In genomic region chr2:73516033-73516432, GRCh38 we compare ENCODE assay signal across 34 cellular contexts.
DNase-seq lines count a peak whose midpoint lies in the region; ATAC-seq, FAIRE-seq and TF ChIP-seq lines count a peak whose summit lies in the region.
"Had no signal": no experiment of that assay in that cellular context is flagged by ENCODE, and none has a peak within 500 bp of the region (broad histone marks: within the 10 kb centered on the region; RNA-seq: fewer than 3 reads in every experiment).

No MANE protein-coding gene starts in this region.

- H3K4me1 ChIP-seq in DND-41 (ENCODE audit: insufficient read depth, low read length) (no peaks in the 10 kb centered on the region), Karpas-422 (ENCODE audit: low read length) (peaks cover 30% of the 10 kb centered on the region), astrocyte (ENCODE audit: insufficient read depth, low read length) (no peaks in the 10 kb centered on the region), keratinocyte (ENCODE audit: control insufficient read depth, extremely low read depth, insufficient read depth, low read length) (peaks cover 7% of the 10 kb centered on the region)
- no peaks in the 10 kb centered on the region for H3K4me1 ChIP-seq in naive thymus-derived CD4-positive, alpha-beta T cell (ENCODE audit: control insufficient read depth in 2 of 2, insufficient read depth in 2 of 2, low read length in 2 of 2)
- H3K4me1 ChIP-seq: BE2C, gastrocnemius medialis, spleen, testis had no signal

- no peak overlapping the region for H3K4me3 Mint-ChIP-seq in astrocyte (ENCODE audit: unreplicated experiment)
- H3K4me3 Mint-ChIP-seq in naive thymus-derived CD4-positive, alpha-beta T cell: no peak overlapping the region
- H3K4me3 Mint-ChIP-seq: activated naive CD8-positive, alpha-beta T cell treated with anti-CD3 and anti-CD28 coated beads, Interleukin-2, amount 10 ng/mL, durations not matched to agents 7 days and 5 days; activated T-cell treated with anti-CD3 and anti-CD28 coated beads, Interleukin-2, amount 50 U/mL, for 24 hours; CD8-positive, alpha-beta T cell; endodermal cell; H9; stimulated activated naive CD8-positive, alpha-beta T cell treated with anti-CD3 and anti-CD28 coated beads, Interleukin-15, Interleukin-2, amounts not matched to agents 100 ng/mL and 50 ng/mL, for 24 hours; T-helper 1 cell treated with Interleukin-12 subunit alpha and Interleukin-12 subunit beta and Interleukin-4 antibody, amounts not matched to agents 30 μg/mL and 1 μg/mL, for 36 hours had no signal

- H3K9me3 ChIP-seq in DND-41 (ENCODE audit: insufficient read depth, low read length, severe bottlenecking) (peaks cover 9% of the 10 kb centered on the region), Karpas-422 (ENCODE audit: low read length) (peaks cover 12% of the 10 kb centered on the region), astrocyte (ENCODE audit: insufficient read depth, low read depth, low read length) (peaks cover 3% of the 10 kb centered on the region), keratinocyte (ENCODE audit: control insufficient read depth, low read depth, low read length) (no peaks in the 10 kb centered on the region)
- H3K9me3 ChIP-seq in naive thymus-derived CD4-positive, alpha-beta T cell (ENCODE audit: control insufficient read depth in 2 of 3, low read length in 3 of 3): no peaks in the 10 kb centered on the region
- H3K9me3 ChIP-seq: BE2C, gastrocnemius medialis, SK-N-SH, testis had no signal

- peaks cover 17% of the 10 kb centered on the region for H3K4me1 Mint-ChIP-seq in astrocyte (ENCODE audit: low read depth, unreplicated experiment)
- H3K4me1 Mint-ChIP-seq in naive thymus-derived CD4-positive, alpha-beta T cell: no peaks in the 10 kb centered on the region
- H3K4me1 Mint-ChIP-seq: activated naive CD8-positive, alpha-beta T cell treated with anti-CD3 and anti-CD28 coated beads, Interleukin-2, amount 10 ng/mL, durations not matched to agents 7 days and 5 days; endodermal cell; H9 had no signal

- no peak overlapping the region for H3K4me2 ChIP-seq in DND-41 (ENCODE audit: insufficient read depth, low read length)
- H3K4me2 ChIP-seq in Karpas-422 (ENCODE audit: low read depth, low read length, poor library complexity, severe bottlenecking): peak overlapping the region; percentile 5
- H3K4me2 ChIP-seq in astrocyte (ENCODE audit: low read length): no peak overlapping the region
- H3K4me2 ChIP-seq in keratinocyte (ENCODE audit: control insufficient read depth, extremely low read depth, insufficient read depth, low read depth, low read length): no peak overlapping the region
- H3K4me2 ChIP-seq: hepatocyte, SK-N-SH had no signal

- H4K20me1 ChIP-seq in DND-41 (ENCODE audit: insufficient read depth, low read length): no peaks in the 10 kb centered on the region
- no peaks in the 10 kb centered on the region for H4K20me1 ChIP-seq in Karpas-422 (ENCODE audit: insufficient read depth, low read depth, low read length)
- no peaks in the 10 kb centered on the region for H4K20me1 ChIP-seq in astrocyte (ENCODE audit: insufficient read depth, low read length)
- H4K20me1 ChIP-seq in keratinocyte (ENCODE audit: control insufficient read depth, extremely low read depth, insufficient read depth, low read length): no peaks in the 10 kb centered on the region

- dilution Hi-C loops in keratinocyte (cut with MboI; ENCODE audit: extremely low pct_ligation_motif_present, low sequenced_read_pairs): no loop called here

- H3K9me3 Mint-ChIP-seq in astrocyte (ENCODE audit: unreplicated experiment): peaks cover 3% of the 10 kb centered on the region
- H3K9me3 Mint-ChIP-seq in naive thymus-derived CD4-positive, alpha-beta T cell: peaks cover 0 to 45% (median 11%) of the 10 kb centered on the region in 11 donors
- H3K9me3 Mint-ChIP-seq: endodermal cell had no signal

- H3K27me3 Mint-ChIP-seq in astrocyte (ENCODE audit: low read depth, unreplicated experiment): no peaks in the 10 kb centered on the region
- no peaks in the 10 kb centered on the region for H3K27me3 Mint-ChIP-seq in naive thymus-derived CD4-positive, alpha-beta T cell
- H3K27me3 Mint-ChIP-seq: activated naive CD8-positive, alpha-beta T cell treated with anti-CD3 and anti-CD28 coated beads, Interleukin-2, amount 10 ng/mL, durations not matched to agents 7 days and 5 days; activated T-cell treated with anti-CD3 and anti-CD28 coated beads, Interleukin-2, amount 50 U/mL, for 24 hours; stimulated activated naive CD8-positive, alpha-beta T cell treated with anti-CD3 and anti-CD28 coated beads, Interleukin-15, Interleukin-2, amounts not matched to agents 100 ng/mL and 50 ng/mL, for 24 hours had no signal

- H3K36me3 ChIP-seq in DND-41 (ENCODE audit: insufficient read depth, low read length): peaks cover 32% of the 10 kb centered on the region
- H3K36me3 ChIP-seq in Karpas-422 (ENCODE audit: insufficient read depth, low read length): peaks cover 35% of the 10 kb centered on the region
- peaks cover under 1% of the 10 kb centered on the region for H3K36me3 ChIP-seq in astrocyte (ENCODE audit: insufficient read depth, low read length)
- no peaks in the 10 kb centered on the region for H3K36me3 ChIP-seq in keratinocyte (ENCODE audit: control insufficient read depth in 2 of 2, extremely low read depth in 1 of 2, insufficient read depth in 2 of 2, low read length in 2 of 2)
- peaks cover 0 to 16% (median 0%) of the 10 kb centered on the region in 3 experiments for H3K36me3 ChIP-seq in naive thymus-derived CD4-positive, alpha-beta T cell (ENCODE audit: control insufficient read depth in 2 of 3, insufficient read depth in 3 of 3, low read length in 3 of 3)
- H3K36me3 ChIP-seq: BE2C had no signal

- H3K36me3 Mint-ChIP-seq in astrocyte (ENCODE audit: low read depth, unreplicated experiment): peaks cover 5% of the 10 kb centered on the region
- peaks cover 15 to 80% (median 77%) of the 10 kb centered on the region in 5 donors for H3K36me3 Mint-ChIP-seq in naive thymus-derived CD4-positive, alpha-beta T cell

- no peak overlapping the region for H3K27ac ChIP-seq in DND-41 (ENCODE audit: low read length)
- peak overlapping the region; percentile 25 for H3K27ac ChIP-seq in Karpas-422 (ENCODE audit: low read length)
- H3K27ac ChIP-seq in astrocyte (ENCODE audit: low read depth, low read length): no peak overlapping the region
- no peak overlapping the region for H3K27ac ChIP-seq in keratinocyte (ENCODE audit: control insufficient read depth, insufficient read depth, low read length)
- H3K27ac ChIP-seq in naive thymus-derived CD4-positive, alpha-beta T cell (ENCODE audit: low read depth, low read length): no peak overlapping the region
- H3K27ac ChIP-seq: gastrocnemius medialis, hepatocyte, spleen, testis had no signal

- ATAC-seq in DND-41 (ENCODE audit: insufficient read depth, low read depth): 0 out of 3 replicates have a peak, but pooled peaks have one; percentile 48
- no peak for ATAC-seq in naive thymus-derived CD4-positive, alpha-beta T cell
- no peak for ATAC-seq in HG02678 (IDR thresholded peaks at IDR 0.05; ENCODE audit: unreplicated experiment)
- ATAC-seq: CD8-positive, alpha-beta T cell; gastrocnemius medialis; GM12878; left colon; right cardiac atrium had no signal

- H3K9me2 ChIP-seq in Karpas-422 (replicated peaks; ENCODE audit: insufficient read depth, low read length): no peaks in the 10 kb centered on the region
- H3K9me2 ChIP-seq: SK-N-SH had no signal

- H3K9me1 ChIP-seq in keratinocyte (ENCODE audit: control insufficient read depth, extremely low read depth, insufficient read depth, low read length): no peaks in the 10 kb centered on the region

- H3K4me3 ChIP-seq in DND-41 (ENCODE audit: low read depth in 1 of 2, low read length in 2 of 2) (no peak overlapping the region), Karpas-422 (ENCODE audit: low read length) (no peak overlapping the region), astrocyte (ENCODE audit: insufficient read depth, low read depth, low read length) (no peak overlapping the region), keratinocyte (ENCODE audit: control insufficient read depth in 2 of 3, extremely low read depth in 1 of 3, insufficient read depth in 2 of 3, low read depth in 1 of 3, low read length in 3 of 3) (no peak overlapping the region)
- no peak overlapping the region for H3K4me3 ChIP-seq in naive thymus-derived CD4-positive, alpha-beta T cell (ENCODE audit: low read length)
- H3K4me3 ChIP-seq: gastrocnemius medialis, GM12878, hepatocyte, spleen, testis had no signal

- H2AFZ ChIP-seq in DND-41 (ENCODE audit: low read depth, low read length): no peak overlapping the region
- no peak overlapping the region for H2AFZ ChIP-seq in Karpas-422 (ENCODE audit: low read length)
- no peak overlapping the region for H2AFZ ChIP-seq in astrocyte (ENCODE audit: low read depth, low read length)
- no peak overlapping the region for H2AFZ ChIP-seq in keratinocyte (ENCODE audit: control insufficient read depth, low read length)
- H2AFZ ChIP-seq: hepatocyte had no signal

- intact Hi-C loops in naive thymus-derived CD4-positive, alpha-beta T cell (cut with micrococcal nuclease): no loop called here

- no peak overlapping the region for H3K27ac Mint-ChIP-seq in astrocyte (ENCODE audit: unreplicated experiment)
- H3K27ac Mint-ChIP-seq in naive thymus-derived CD4-positive, alpha-beta T cell: no peak overlapping the region
- H3K27ac Mint-ChIP-seq: activated T-cell treated with anti-CD3 and anti-CD28 coated beads, Interleukin-2, amount 50 U/mL, for 24 hours; CD8-positive, alpha-beta T cell; endodermal cell; H9; stimulated activated naive CD8-positive, alpha-beta T cell treated with anti-CD3 and anti-CD28 coated beads, Interleukin-15, Interleukin-2, amounts not matched to agents 100 ng/mL and 50 ng/mL, for 24 hours; T-helper 1 cell treated with Interleukin-12 subunit alpha and Interleukin-12 subunit beta and Interleukin-4 antibody, amounts not matched to agents 30 μg/mL and 1 μg/mL, for 36 hours had no signal

- H3K9ac ChIP-seq in DND-41 (ENCODE audit: low read depth, low read length) (no peak overlapping the region), Karpas-422 (ENCODE audit: low read length) (no peak overlapping the region), astrocyte (ENCODE audit: low read length) (no peak overlapping the region), keratinocyte (ENCODE audit: control insufficient read depth, extremely low read depth, insufficient read depth, low read length) (no peak overlapping the region)
- H3K9ac ChIP-seq: SK-N-SH had no signal

- DNase-seq in DND-41 (no peak), Karpas-422 (peak; percentile 59), astrocyte (ENCODE audit: low read depth) (peak; percentile 65), keratinocyte (ENCODE audit: low read depth, low spot score) (no peak), DMS 273 (lab: John Stamatoyannopoulos, UW; ENCODE audit: unreplicated experiment) (no peak), NCI-H187 (lab: John Stamatoyannopoulos, UW) (no peak)
- DNase-seq in naive thymus-derived CD4-positive, alpha-beta T cell: no peak
- DNase-seq: ACHN; activated CD4-positive, alpha-beta T cell treated with anti-CD3 and anti-CD28 coated beads, Interleukin-2, amount 50 U/mL, for 1 hour; activated CD4-positive, CD25-positive, alpha-beta regulatory T cell; activated gamma-delta T cell treated with Interleukin-2 at 50 U/mL for 16 hours; activated naive CD8-positive, alpha-beta T cell treated with anti-CD3 and anti-CD28 coated beads, Interleukin-2, amount 10 ng/mL, durations not matched to agents 7 days and 5 days; activated T-cell treated with anti-CD3 and anti-CD28 coated beads, Interleukin-2, amount 50 U/mL, for 24 hours; BE2C; CD8-positive, alpha-beta T cell; dermis blood vessel endothelial cell; EL; endodermal cell; gastrocnemius medialis; H9; left colon; mesenchymal stem cell; posterior cingulate gyrus; right cardiac atrium; SK-N-SH; spleen; stimulated activated CD4-positive, alpha-beta T cell treated with anti-CD3 and anti-CD28 coated beads, Interleukin-2, amount 100 ng/mL, for 24 hours; testis had no signal

- H3K79me2 ChIP-seq in DND-41 (ENCODE audit: insufficient read depth, low read length) (no peaks in the 10 kb centered on the region), Karpas-422 (ENCODE audit: low read length) (peaks cover 31% of the 10 kb centered on the region), astrocyte (ENCODE audit: insufficient read depth, low read length) (no peaks in the 10 kb centered on the region), keratinocyte (ENCODE audit: control insufficient read depth, insufficient read depth, low read length) (no peaks in the 10 kb centered on the region)
- H3K79me2 ChIP-seq: hepatocyte had no signal

- TF ChIP-seq CTCF in DND-41 (IDR thresholded peaks at IDR 0.05; ENCODE audit: borderline replicate concordance, extremely low read depth, low read length, poor library complexity, severe bottlenecking) (no peak), astrocyte (IDR thresholded peaks at IDR 0.05; ENCODE audit: insufficient read depth, low read depth, low read length) (no peak), keratinocyte (optimal IDR thresholded peaks at IDR 0.05 in 1 of 3, IDR thresholded peaks at IDR 0.05 in 1 of 3, conservative IDR thresholded peaks at IDR 0.05 in 1 of 3; ENCODE audit: extremely low read depth in 1 of 3, insufficient read depth in 2 of 3, low read length in 3 of 3) (no peak)

- CTCF ChIA-PET in naive thymus-derived CD4-positive, alpha-beta T cell (lab: Charles Lee): no interaction called here

- H3K27me3 ChIP-seq in DND-41 (ENCODE audit: insufficient read depth, low read length, poor library complexity) (no peaks in the 10 kb centered on the region), Karpas-422 (ENCODE audit: low read length) (no peaks in the 10 kb centered on the region), astrocyte (ENCODE audit: insufficient read depth, low read length) (no peaks in the 10 kb centered on the region), keratinocyte (ENCODE audit: control insufficient read depth, extremely low read depth, insufficient read depth, low read length) (no peaks in the 10 kb centered on the region)
- no peaks in the 10 kb centered on the region for H3K27me3 ChIP-seq in naive thymus-derived CD4-positive, alpha-beta T cell (ENCODE audit: control insufficient read depth in 2 of 2, insufficient read depth in 2 of 2, low read length in 2 of 2)
- H3K27me3 ChIP-seq: BE2C, gastrocnemius medialis, hepatocyte, spleen, testis had no signal

- no peak for FAIRE-seq in astrocyte (lab: Jason Lieb, UNC)
- FAIRE-seq in keratinocyte (lab: Jason Lieb, UNC): peak; percentile 39
- FAIRE-seq: urothelium cell line had no signal

- POLR2A ChIA-PET in naive thymus-derived CD4-positive, alpha-beta T cell (lab: Charles Lee): no interaction called here

Comparison
In these comparisons a context has a peak if more than half of its experiments do, and no peak if none do; other contexts are left out.
1. DNase-seq: peak in Karpas-422 (single experiment) and astrocyte (single experiment); none in DND-41 (single experiment), keratinocyte (single experiment), DMS 273 (single experiment), naive thymus-derived CD4-positive, alpha-beta T cell (0 of 9) and NCI-H187 (0 of 2).